In genomic region chr1:118004312-118004711, GRCh38 we compare ENCODE assay signal across 2 cellular contexts.
TF ChIP-seq lines count a peak whose summit lies in the region.

No MANE protein-coding gene starts in this region.

TF ChIP-seq in GM23338, 12 proteins besides CTCF, POLR2A, EP300 and RAD21:
- TF ChIP-seq EZH2 (IDR thresholded peaks at IDR 0.05; ENCODE audit: low read depth, unreplicated experiment) (no peak), NANOG (IDR thresholded peaks at IDR 0.05; ENCODE audit: borderline replicate concordance) (no peak)

TF ChIP-seq in H1, 55 proteins besides CTCF, POLR2A, EP300 and RAD21:
- TF ChIP-seq SRF (IDR thresholded peaks at IDR 0.05; ENCODE audit: low read depth, low read length) (no peak), CHD2 (IDR thresholded peaks at IDR 0.05; ENCODE audit: low read length) (no peak), RXRA (IDR thresholded peaks at IDR 0.05; ENCODE audit: insufficient read depth, low read depth, low read length) (no peak), RNF2 (IDR thresholded peaks at IDR 0.05; ENCODE audit: borderline replicate concordance, low read depth, low read length, missing control alignments, poor library complexity, severe bottlenecking) (no peak)
